ENCODE assay signal across 12 cellular contexts in genomic region chr2:144444418-144444817, GRCh38.
A peak's percentile ranks its signal among the peaks of the same experiment; 100 is the strongest.
DNase-seq lines count a peak whose midpoint lies in the region; ATAC-seq and TF ChIP-seq lines count a peak whose summit lies in the region.
"Had no signal": no experiment of that assay in that cellular context is flagged by ENCODE, and none has a peak within 500 bp of the region (broad histone marks: within the 10 kb centered on the region; RNA-seq: fewer than 3 reads in every experiment).

No MANE protein-coding gene starts in this region.

- peaks cover 63% of the 10 kb centered on the region for H3K79me2 ChIP-seq in fibroblast of lung (ENCODE audit: control insufficient read depth, insufficient read depth, low read length)

- H2AFZ ChIP-seq in fibroblast of lung (ENCODE audit: low read length) = no peak overlapping the region

- H3K36me3 ChIP-seq in BLaER1 treated with 17β-estradiol and CSF1 and Interleukin-3, amounts not matched to agents 10 nM and 100 nM = peaks cover 75 to 98% (median 84%) of the 10 kb centered on the region in 11 experiments
- no peaks in the 10 kb centered on the region for H3K36me3 ChIP-seq in fibroblast of lung (ENCODE audit: control insufficient read depth, insufficient read depth, low read length)
- no peaks in the 10 kb centered on the region for H3K36me3 ChIP-seq in neutrophil

- H3K4me1 ChIP-seq in BLaER1 treated with 17β-estradiol and CSF1 and Interleukin-3, amounts not matched to agents 10 nM and 100 nM = peaks cover 63 to 99% (median 89%) of the 10 kb centered on the region in 10 experiments
- H3K4me1 ChIP-seq in fibroblast of lung (ENCODE audit: control insufficient read depth, extremely low read depth, insufficient read depth, low read length) = peaks cover 3% of the 10 kb centered on the region
- peaks cover 39 to 40% of the 10 kb centered on the region in 2 experiments for H3K4me1 ChIP-seq in neutrophil (ENCODE audit: control insufficient read depth in 1 of 2, insufficient read depth in 1 of 2, low read depth in 1 of 2, low read length in 1 of 2)

- H3K27ac ChIP-seq in BLaER1 treated with 17β-estradiol and CSF1 and Interleukin-3, amounts not matched to agents 10 nM and 100 nM = peak overlapping the region in 4 of 11 experiments; percentile 5 to 40 (median 14); a peak in 4 of 22 replicates
- H3K27ac ChIP-seq in fibroblast of lung (ENCODE audit: insufficient read depth, low read length) = no peak overlapping the region
- peak overlapping the region; percentile 1 for H3K27ac ChIP-seq in neutrophil

- no peaks in the 10 kb centered on the region for H3K27me3 ChIP-seq in BLaER1 treated with 17β-estradiol and CSF1 and Interleukin-3, amounts not matched to agents 10 nM and 100 nM
- no peaks in the 10 kb centered on the region for H3K27me3 ChIP-seq in fibroblast of lung (ENCODE audit: control insufficient read depth, insufficient read depth, low read length)
- H3K27me3 ChIP-seq in neutrophil = no peaks in the 10 kb centered on the region

- no peak overlapping the region for H3K4me3 ChIP-seq in BLaER1 treated with 17β-estradiol and CSF1 and Interleukin-3, amounts not matched to agents 10 nM and 100 nM
- no peak overlapping the region for H3K4me3 ChIP-seq in fibroblast of lung (replicated peaks in 1 of 4; ENCODE audit: control extremely low read depth in 1 of 4, insufficient read depth in 1 of 4, low read depth in 3 of 4, low read length in 4 of 4)
- H3K4me3 ChIP-seq in neutrophil (ENCODE audit: low read depth in 1 of 2, low read length in 1 of 2) = no peak overlapping the region

- peaks cover 99 to 100% (median 100%) of the 10 kb centered on the region in 11 experiments for H4K20me1 ChIP-seq in BLaER1 treated with 17β-estradiol and CSF1 and Interleukin-3, amounts not matched to agents 10 nM and 100 nM
- no peaks in the 10 kb centered on the region for H4K20me1 ChIP-seq in fibroblast of lung (ENCODE audit: control insufficient read depth, extremely low read depth, insufficient read depth, low read length)

- peak; percentile 20 for DNase-seq in NCI-H69 (lab: John Stamatoyannopoulos, UW)
- no peak for DNase-seq in fibroblast of lung (ENCODE audit: low read depth in 2 of 2)
- DNase-seq in NCI-H187 (lab: John Stamatoyannopoulos, UW) = no peak
- no peak for DNase-seq in AML-193 (lab: John Stamatoyannopoulos, UW)
- DNase-seq in NCI-H2227 (lab: John Stamatoyannopoulos, UW; ENCODE audit: unreplicated experiment) = no peak
- DNase-seq: activated CD4-positive, alpha-beta T cell treated with anti-CD3 and anti-CD28 coated beads, Interleukin-2, amount 10 ng/mL, durations not matched to agents 7 days and 5 days; activated effector memory CD4-positive, alpha-beta T cell treated with Interleukin-2 at 50 U/mL for 16 hours; HCEC 1CT; kidney had no signal

- H3K4me2 ChIP-seq in BLaER1 treated with 17β-estradiol and CSF1 and Interleukin-3, amounts not matched to agents 10 nM and 100 nM = peak overlapping the region in 10 of 11 experiments; percentile 6 to 79 (median 36); a peak in 14 of 22 replicates
- H3K4me2 ChIP-seq in fibroblast of lung (ENCODE audit: extremely low read depth, insufficient read depth, low read length) = peak overlapping the region; percentile 42

- no peaks in the 10 kb centered on the region for H3K9me3 ChIP-seq in BLaER1 treated with 17β-estradiol and CSF1 and Interleukin-3, amounts not matched to agents 10 nM and 100 nM (replicated peaks in 1 of 11)
- H3K9me3 ChIP-seq in fibroblast of lung (ENCODE audit: control insufficient read depth, insufficient read depth, low read depth, low read length) (no peaks in the 10 kb centered on the region), neutrophil (no peaks in the 10 kb centered on the region)

- peak overlapping the region in 2 of 11 experiments; percentile 8; a peak in 1 of 22 replicates for H3K9ac ChIP-seq in BLaER1 treated with 17β-estradiol and CSF1 and Interleukin-3, amounts not matched to agents 10 nM and 100 nM
- no peak overlapping the region for H3K9ac ChIP-seq in fibroblast of lung (ENCODE audit: insufficient read depth, low read length)

- TF ChIP-seq CTCF in fibroblast of lung (conservative IDR thresholded peaks at IDR 0.05 in 1 of 2, IDR thresholded peaks at IDR 0.05 in 1 of 2; ENCODE audit: low read depth in 1 of 2, low read length in 2 of 2) = no peak
- TF ChIP-seq CTCF in neutrophil (IDR thresholded peaks at IDR 0.05) = no peak

- ATAC-seq in HG03460 (IDR thresholded peaks at IDR 0.05; ENCODE audit: unreplicated experiment) = no peak
